In the genomic region with DNA sequence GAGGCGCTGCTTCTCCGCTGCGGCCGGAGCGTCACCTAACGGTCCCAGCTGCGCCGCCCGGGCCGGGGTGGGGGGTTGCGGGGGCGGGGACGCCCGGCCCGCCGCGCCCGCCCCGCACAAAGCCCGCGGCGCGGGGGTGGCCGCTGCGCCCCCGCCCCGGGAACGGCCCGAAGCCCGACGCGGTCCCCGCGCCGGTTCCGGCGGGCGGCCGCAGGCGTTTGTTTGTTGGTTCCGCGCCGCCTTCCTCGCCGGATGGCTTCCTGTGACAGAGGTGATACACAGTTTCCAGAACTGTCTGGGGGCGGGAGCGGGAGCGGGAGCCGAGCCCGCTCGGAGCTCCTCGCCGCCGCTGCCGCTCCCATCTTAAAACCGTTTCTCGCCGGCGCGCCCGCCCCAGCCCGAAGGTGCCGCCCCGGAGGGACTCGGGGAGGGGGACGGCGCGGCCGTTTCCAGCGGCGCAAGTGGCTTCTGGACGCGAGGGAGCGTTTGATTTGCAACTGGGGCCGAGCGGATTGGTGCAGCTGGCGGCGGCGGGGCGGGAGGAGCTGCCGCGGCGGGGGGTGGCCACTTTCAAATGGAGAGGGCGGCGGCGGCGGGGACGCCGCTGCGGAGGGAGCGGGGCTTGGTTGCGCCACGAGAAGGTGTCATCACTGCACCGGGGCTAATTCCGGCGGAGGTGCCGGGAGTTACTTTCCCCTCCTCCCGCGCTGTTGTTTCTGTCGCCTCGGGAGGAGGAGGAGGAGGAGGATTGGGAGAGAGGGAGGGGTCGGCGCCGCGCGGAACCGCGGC, we compare ENCODE assay signal across 8 cellular contexts. TPM values are rescaled to one million over a fixed set of nuclear protein-coding genes. Genes with fewer than 3 reads are reported as not detected.
DNase-seq lines count a peak whose midpoint lies in the region; ATAC-seq, FAIRE-seq and TF ChIP-seq lines count a peak whose summit lies in the region.

No MANE protein-coding gene starts in this region.

- peak overlapping the region; percentile 95 for H3K27ac Mint-ChIP-seq in progenitor cell of endocrine pancreas

- no peaks in the 10 kb centered on the region for H3K27me3 ChIP-seq in adipocyte (replicated peaks; ENCODE audit: control insufficient read depth, insufficient read depth, low read length)
- H3K27me3 ChIP-seq in heart right ventricle, result no peaks in the 10 kb centered on the region

- TF ChIP-seq CTCF in heart right ventricle (IDR thresholded peaks at IDR 0.05) (peak in 2 of 9 donors; percentile 9 to 15), progenitor cell of endocrine pancreas (IDR thresholded peaks at IDR 0.05; ENCODE audit: unreplicated experiment) (no peak)

- TF ChIP-seq POLR2A in GM12892 (IDR thresholded peaks at IDR 0.05; ENCODE audit: low read depth, low read length), result peak; percentile 75; the same call in 1 of the 2 replicates

- H3K4me1 Mint-ChIP-seq in progenitor cell of endocrine pancreas (ENCODE audit: low read depth), result peaks cover 13% of the 10 kb centered on the region

- H3K4me3 Mint-ChIP-seq in progenitor cell of endocrine pancreas (ENCODE audit: low read depth), result peak overlapping the region; percentile 96

- H3K36me3 ChIP-seq in adipocyte (ENCODE audit: control insufficient read depth, insufficient read depth, low read length, severe bottlenecking) (peaks cover 3% of the 10 kb centered on the region), heart right ventricle (peaks cover 0 to 3% (median 0%) of the 10 kb centered on the region in 9 donors), urinary bladder (ENCODE audit: insufficient read depth) (no peaks in the 10 kb centered on the region)

- H3K27me3 Mint-ChIP-seq in progenitor cell of endocrine pancreas, result no peaks in the 10 kb centered on the region

- no peaks in the 10 kb centered on the region for H3K36me3 Mint-ChIP-seq in progenitor cell of endocrine pancreas (ENCODE audit: insufficient read depth)

- no peaks in the 10 kb centered on the region for H3K9me3 Mint-ChIP-seq in progenitor cell of endocrine pancreas (ENCODE audit: low read depth)

- H3K9ac ChIP-seq in adipocyte (ENCODE audit: low read length), result peak overlapping the region; percentile 100

- intact Hi-C loops in heart right ventricle (cut with DNase I), result loop anchor here in 8 of 10 donors (2.0 to 10.0 kb wide), 10 partner anchors 23 to 359 kb away; a partner anchor contains a TSS

- WGBS in heart right ventricle, 2 donors, result 0 to 1% methylated on average over 59 to 106 of the region's 108 CpGs
- under 1% methylated on average over 105 of the region's 108 CpGs for WGBS in urinary bladder

- peak overlapping the region; percentile 99 for H3K4me3 ChIP-seq in adipocyte (ENCODE audit: low read length)
- peak overlapping the region; percentile 63 to 98 (median 85) for H3K4me3 ChIP-seq in heart right ventricle
- H3K4me3 ChIP-seq in urinary bladder (ENCODE audit: low read depth, low read length), result peak overlapping the region; percentile 87

- H3K4me1 ChIP-seq in adipocyte (ENCODE audit: control insufficient read depth, insufficient read depth, low read length) (peaks cover 19% of the 10 kb centered on the region), heart right ventricle (peaks cover 0 to 31% (median 18%) of the 10 kb centered on the region in 9 donors), urinary bladder (ENCODE audit: insufficient read depth) (no peaks in the 10 kb centered on the region)

- H3K9me3 ChIP-seq in adipocyte (ENCODE audit: control insufficient read depth, low read length), result no peaks in the 10 kb centered on the region
- no peaks in the 10 kb centered on the region for H3K9me3 ChIP-seq in heart right ventricle

- ATAC-seq in HG02763 (IDR thresholded peaks at IDR 0.05; ENCODE audit: unreplicated experiment), result peak; percentile 48
- ATAC-seq in heart right ventricle, result peak; percentile 69 to 83 (median 76)

- DNase-seq in GM12892 (ENCODE audit: insufficient read length), result peak; percentile 65
- peak; percentile 54 for DNase-seq in NCI-H128 (lab: John Stamatoyannopoulos, UW; ENCODE audit: unreplicated experiment)
- peak; percentile 60 to 77 for DNase-seq in SW 1271 (lab: John Stamatoyannopoulos, UW)
- DNase-seq in adipocyte (ENCODE audit: low read depth), result peak; percentile 95
- DNase-seq in heart right ventricle, result peak; percentile 89 to 92
- DNase-seq in progenitor cell of endocrine pancreas (ENCODE audit: low spot score, unreplicated experiment), result peak; percentile 65

- FAIRE-seq in GM12892 (lab: Jason Lieb, UNC), result peak; percentile 95

- peak overlapping the region; percentile 88 to 98 (median 95) for H3K27ac ChIP-seq in heart right ventricle
- H3K27ac ChIP-seq in urinary bladder (ENCODE audit: low read depth), result peak overlapping the region; percentile 78

RNA-seq across cellular contexts. Expression of a gene that starts 2.3 kb away (rescaled TPM):
- 10.5 TPM for polyA plus RNA-seq in GM12892 (2012; ENCODE audit: missing spikeins)
- total RNA-seq in heart right ventricle, result 10 to 100 TPM; 19.4 to 32.3 (median 23.5) TPM
- polyA plus RNA-seq in heart right ventricle, result 10 to 100 TPM; 12.1 to 25.5 TPM
- 35.3 and 43.2 TPM in 2 replicates for total RNA-seq in progenitor cell of endocrine pancreas
- total RNA-seq in urinary bladder, result 17.0 TPM
- 33.6 TPM for polyA plus RNA-seq in urinary bladder

Comparison
In these comparisons a context has a peak if more than half of its experiments do, and no peak if none do; other contexts are left out.
1. Peak in every context shown above with its lines: DNase-seq, ATAC-seq, H3K4me3 ChIP-seq and H3K27ac ChIP-seq.